Comparison of ENCODE assay signal across 26 cellular contexts in genomic region chr4:131450572-131451209, GRCh38.
"Had no signal": no experiment of that assay in that cellular context is flagged by ENCODE, and none has a peak within 500 bp of the region (broad histone marks: within the 10 kb centered on the region; RNA-seq: fewer than 3 reads in every experiment).

No MANE protein-coding gene starts in this region.

- H3K36me3 Mint-ChIP-seq: activated naive CD8-positive, alpha-beta T cell treated with anti-CD3 and anti-CD28 coated beads, Interleukin-2, amount 10 ng/mL, durations not matched to agents 7 days and 5 days; memory B cell had no signal

- H3K4me3 Mint-ChIP-seq: activated CD4-positive, alpha-beta memory T cell treated with anti-CD3 and anti-CD28 coated beads, Interleukin-2, amount 10 ng/mL, durations not matched to agents 7 days and 5 days; activated CD4-positive, alpha-beta T cell treated with anti-CD3 and anti-CD28 coated beads, Interleukin-2, amount 10 ng/mL, durations not matched to agents 24 days and 14 days; activated naive CD4-positive, alpha-beta T cell treated with anti-CD3 and anti-CD28 coated beads for 36 hours; activated naive CD8-positive, alpha-beta T cell treated with anti-CD3 and anti-CD28 coated beads, Interleukin-2, amount 10 ng/mL, durations not matched to agents 7 days and 5 days; activated T-cell treated with anti-CD3 and anti-CD28 coated beads, Interleukin-2, amount 50 U/mL, for 72 hours; endodermal cell; memory B cell; nephron progenitor cell; stimulated activated naive CD8-positive, alpha-beta T cell treated with anti-CD3 and anti-CD28 coated beads, Interleukin-15, Interleukin-2, amounts not matched to agents 100 ng/mL and 50 ng/mL, for 24 hours had no signal

- H3K27ac Mint-ChIP-seq: activated CD4-positive, alpha-beta memory T cell treated with anti-CD3 and anti-CD28 coated beads, Interleukin-2, amount 10 ng/mL, durations not matched to agents 7 days and 5 days; activated CD4-positive, alpha-beta T cell treated with anti-CD3 and anti-CD28 coated beads, Interleukin-2, amount 10 ng/mL, durations not matched to agents 24 days and 14 days; activated naive CD4-positive, alpha-beta T cell treated with anti-CD3 and anti-CD28 coated beads for 36 hours; activated naive CD8-positive, alpha-beta T cell treated with anti-CD3 and anti-CD28 coated beads, Interleukin-2, amount 10 ng/mL, durations not matched to agents 7 days and 5 days; activated T-cell treated with anti-CD3 and anti-CD28 coated beads, Interleukin-2, amount 50 U/mL, for 72 hours; endodermal cell; memory B cell; nephron progenitor cell; stimulated activated naive CD8-positive, alpha-beta T cell treated with anti-CD3 and anti-CD28 coated beads, Interleukin-15, Interleukin-2, amounts not matched to agents 100 ng/mL and 50 ng/mL, for 24 hours had no signal

- H3K36me3 ChIP-seq: colonic mucosa, gastroesophageal sphincter, thyroid gland, upper lobe of right lung had no signal

- H3K4me3 ChIP-seq: colonic mucosa, gastroesophageal sphincter, thyroid gland, upper lobe of right lung had no signal

- DNase-seq: activated CD4-positive, alpha-beta memory T cell treated with anti-CD3 and anti-CD28 coated beads, Interleukin-2, amount 10 ng/mL, durations not matched to agents 7 days and 5 days; activated CD4-positive, alpha-beta T cell treated with anti-CD3 and anti-CD28 coated beads, Interleukin-2, amount 10 ng/mL, durations not matched to agents 24 days and 14 days; activated effector memory CD4-positive, alpha-beta T cell treated with Interleukin-2 at 50 U/mL for 16 hours; activated naive CD4-positive, alpha-beta T cell treated with anti-CD3 and anti-CD28 coated beads for 36 hours; activated naive CD8-positive, alpha-beta T cell treated with anti-CD3 and anti-CD28 coated beads, Interleukin-2, amount 10 ng/mL, durations not matched to agents 7 days and 5 days; activated T-cell treated with anti-CD3 and anti-CD28 coated beads, Interleukin-2, amount 50 U/mL, for 72 hours; amygdala; colonic mucosa; endodermal cell; head of caudate nucleus; left cardiac atrium; nephron progenitor cell; nucleus accumbens; right cardiac atrium; stimulated activated CD4-positive, alpha-beta T cell treated with anti-CD3 and anti-CD28 coated beads, Interleukin-4, amount 100 ng/mL, for 4 hours; substantia nigra; thyroid gland; upper lobe of right lung had no signal

- H3K27me3 ChIP-seq: colonic mucosa, gastroesophageal sphincter, thyroid gland, upper lobe of right lung had no signal

- H3K9me3 ChIP-seq: colonic mucosa, thyroid gland, upper lobe of right lung had no signal

- H3K9ac ChIP-seq: parathyroid adenoma had no signal

- H3K27ac ChIP-seq: colonic mucosa, gastroesophageal sphincter, parathyroid adenoma, thyroid gland, upper lobe of right lung, VCaP had no signal

- H3K27me3 Mint-ChIP-seq: activated CD4-positive, alpha-beta memory T cell treated with anti-CD3 and anti-CD28 coated beads, Interleukin-2, amount 10 ng/mL, durations not matched to agents 7 days and 5 days; activated CD4-positive, alpha-beta T cell treated with anti-CD3 and anti-CD28 coated beads, Interleukin-2, amount 10 ng/mL, durations not matched to agents 24 days and 14 days; activated naive CD8-positive, alpha-beta T cell treated with anti-CD3 and anti-CD28 coated beads, Interleukin-2, amount 10 ng/mL, durations not matched to agents 7 days and 5 days; memory B cell; stimulated activated naive CD8-positive, alpha-beta T cell treated with anti-CD3 and anti-CD28 coated beads, Interleukin-15, Interleukin-2, amounts not matched to agents 100 ng/mL and 50 ng/mL, for 24 hours had no signal

- H3K79me2 ChIP-seq: parathyroid adenoma had no signal

- H3K4me1 ChIP-seq: colonic mucosa, gastroesophageal sphincter, parathyroid adenoma, thyroid gland, upper lobe of right lung had no signal

- FAIRE-seq: bronchial epithelial cell, islet of Langerhans had no signal

- H3K4me1 Mint-ChIP-seq: activated CD4-positive, alpha-beta memory T cell treated with anti-CD3 and anti-CD28 coated beads, Interleukin-2, amount 10 ng/mL, durations not matched to agents 7 days and 5 days; activated CD4-positive, alpha-beta T cell treated with anti-CD3 and anti-CD28 coated beads, Interleukin-2, amount 10 ng/mL, durations not matched to agents 24 days and 14 days; activated naive CD8-positive, alpha-beta T cell treated with anti-CD3 and anti-CD28 coated beads, Interleukin-2, amount 10 ng/mL, durations not matched to agents 7 days and 5 days; endodermal cell; memory B cell; nephron progenitor cell had no signal

- H3K9me3 Mint-ChIP-seq: activated CD4-positive, alpha-beta T cell treated with anti-CD3 and anti-CD28 coated beads, Interleukin-2, amount 10 ng/mL, durations not matched to agents 24 days and 14 days; activated naive CD8-positive, alpha-beta T cell treated with anti-CD3 and anti-CD28 coated beads, Interleukin-2, amount 10 ng/mL, durations not matched to agents 7 days and 5 days had no signal

- H2AFZ ChIP-seq: parathyroid adenoma had no signal

- ATAC-seq: activated CD4-positive, CD25-positive, alpha-beta regulatory T cell treated with anti-CD3 and anti-CD28 coated beads, Interleukin-2, amount 50 U/mL, for 24 hours; activated T-cell treated with anti-CD3 and anti-CD28 coated beads, Interleukin-2, amount 50 U/mL, for 72 hours; gastroesophageal sphincter; left cardiac atrium; right cardiac atrium; upper lobe of right lung had no signal
